Comparison of ENCODE assay signal across 11 cellular contexts in genomic region chr19:29673451-29674371, GRCh38. TPM values are rescaled to one million over a fixed set of nuclear protein-coding genes. Genes with fewer than 3 reads are reported as not detected.
DNase-seq lines count a peak whose midpoint lies in the region; ATAC-seq and TF ChIP-seq lines count a peak whose summit lies in the region.
"Had no signal": no experiment of that assay in that cellular context is flagged by ENCODE, and none has a peak within 500 bp of the region (broad histone marks: within the 10 kb centered on the region; RNA-seq: fewer than 3 reads in every experiment).

No MANE protein-coding gene starts in this region.

- H3K27ac ChIP-seq in stomach (peak overlapping the region in 4 of 5 donors; percentile 33 to 90 (median 60)), trophoblast cell (ENCODE audit: low read depth, low read length) (no peak overlapping the region)
- H3K27ac ChIP-seq: left lung had no signal

- no peak overlapping the region for H2BK5ac ChIP-seq in trophoblast cell (ENCODE audit: low read depth, low read length, poor library complexity)

- no peak overlapping the region for H4K8ac ChIP-seq in trophoblast cell (ENCODE audit: low read depth, low read length)

- H4K91ac ChIP-seq in trophoblast cell (ENCODE audit: low read depth, low read length) = no peak overlapping the region

- H3K79me1 ChIP-seq in trophoblast cell (ENCODE audit: low read length) = peaks cover 6% of the 10 kb centered on the region

- H3K27ac Mint-ChIP-seq in activated naive CD4-positive, alpha-beta T cell treated with anti-CD3 and anti-CD28 coated beads for 36 hours = peak overlapping the region; percentile 96
- peak overlapping the region; percentile 98 for H3K27ac Mint-ChIP-seq in T-helper 17 cell
- peak overlapping the region; percentile 98 to 100 (median 100) for H3K27ac Mint-ChIP-seq in immature natural killer cell

- ATAC-seq in T-helper 17 cell = no peak
- ATAC-seq: left lung, PC-3 had no signal

- H4K12ac ChIP-seq in trophoblast cell (ENCODE audit: low read depth, low read length) = no peak overlapping the region

- peaks cover 41% of the 10 kb centered on the region for H3K36me3 Mint-ChIP-seq in activated naive CD4-positive, alpha-beta T cell treated with anti-CD3 and anti-CD28 coated beads for 36 hours (ENCODE audit: low read depth)
- H3K36me3 Mint-ChIP-seq in T-helper 17 cell (ENCODE audit: low read depth) = peaks cover 2% of the 10 kb centered on the region
- H3K36me3 Mint-ChIP-seq in immature natural killer cell = peaks cover 25 to 61% (median 37%) of the 10 kb centered on the region in 3 donors

- DNase-seq in activated naive CD4-positive, alpha-beta T cell treated with anti-CD3 and anti-CD28 coated beads for 36 hours = no peak
- DNase-seq in activated naive CD4-positive, alpha-beta T cell (lab: John Stamatoyannopoulos, UW) = no peak
- peak in 1 of 3 donors; percentile 38 for DNase-seq in T-helper 17 cell
- DNase-seq in immature natural killer cell = peak in 1 of 3 donors; percentile 28
- no peak for DNase-seq in stomach
- no peak for DNase-seq in trophoblast cell
- no peak for DNase-seq in kidney glomerular epithelial cell (lab: John Stamatoyannopoulos, UW)
- DNase-seq in islet precursor cell = no peak
- DNase-seq: NCI-H345, PC-3 had no signal

- H3K9me3 ChIP-seq in T-helper 17 cell (ENCODE audit: control insufficient read depth, low read length, poor library complexity, severe bottlenecking) = no peaks in the 10 kb centered on the region
- H3K9me3 ChIP-seq in stomach = no peaks in the 10 kb centered on the region
- no peaks in the 10 kb centered on the region for H3K9me3 ChIP-seq in trophoblast cell (ENCODE audit: insufficient read depth, low read depth, low read length)
- H3K9me3 ChIP-seq: left lung had no signal

- 88 to 94% (median 92%) methylated on average over 41 to 57 of the region's 57 CpGs for WGBS in stomach, 5 donors
- WGBS in trophoblast cell (ENCODE audit: extremely low coverage, insufficient coverage, insufficient read length) = no CpG with 5 or more reads among the region's 57 CpGs

- H2BK120ac ChIP-seq in trophoblast cell (ENCODE audit: insufficient read depth, low read length, poor library complexity) = no peak overlapping the region

- H3K4me2 ChIP-seq in trophoblast cell (ENCODE audit: low read length) = no peak overlapping the region

- no peaks in the 10 kb centered on the region for H3K9me3 Mint-ChIP-seq in activated naive CD4-positive, alpha-beta T cell treated with anti-CD3 and anti-CD28 coated beads for 36 hours
- H3K9me3 Mint-ChIP-seq in immature natural killer cell = peaks cover 0 to 2% (median 0%) of the 10 kb centered on the region in 6 donors

- H2AK5ac ChIP-seq in trophoblast cell (ENCODE audit: low read length) = no peak overlapping the region

- intact Hi-C loops in activated naive CD4-positive, alpha-beta T cell treated with anti-CD3 and anti-CD28 coated beads for 36 hours (cut with micrococcal nuclease) = loop anchor here (1.0 to 5.0 kb wide), 4 partner anchors 8 to 269 kb away; partner anchors contain the start of genes PLEKHF1 and URI1
- intact Hi-C loops in stomach (cut with DNase I; ENCODE audit: low total_unique reads) = no loop called here

- no peak for TF ChIP-seq EP300 in stomach (IDR thresholded peaks at IDR 0.05)

- H2BK12ac ChIP-seq in trophoblast cell (ENCODE audit: low read length) = no peak overlapping the region

- H3K14ac ChIP-seq in trophoblast cell (ENCODE audit: low read length) = no peak overlapping the region

- no peak overlapping the region for H3K4me3 ChIP-seq in stomach
- H3K4me3 ChIP-seq in trophoblast cell (ENCODE audit: low read depth, low read length) = no peak overlapping the region
- H3K4me3 ChIP-seq: left lung had no signal

- no peak for TF ChIP-seq POLR2A in stomach (IDR thresholded peaks at IDR 0.05)

- H3K4me3 Mint-ChIP-seq in activated naive CD4-positive, alpha-beta T cell treated with anti-CD3 and anti-CD28 coated beads for 36 hours = peak overlapping the region; percentile 69
- H3K4me3 Mint-ChIP-seq in T-helper 17 cell (peak overlapping the region; percentile 96), immature natural killer cell (peak overlapping the region; percentile 80 to 97 (median 93))

- CTCF ChIA-PET in activated naive CD4-positive, alpha-beta T cell treated with anti-CD3 and anti-CD28 coated beads for 36 hours (lab: Charles Lee) = interaction anchor here (0.6 to 3.9 kb wide), 7 partner anchors 11 to 409 kb away, joined by 3 to 34 read pairs (median 7); no protein-coding TSS in a partner anchor

- no peak overlapping the region for H3K4ac ChIP-seq in trophoblast cell (ENCODE audit: low read depth, low read length)

- peaks cover 43 to 87% (median 75%) of the 10 kb centered on the region in 4 donors for H3K4me1 ChIP-seq in stomach
- peaks cover 6 to 8% of the 10 kb centered on the region in 2 experiments for H3K4me1 ChIP-seq in trophoblast cell (ENCODE audit: control insufficient read depth in 1 of 2, insufficient read depth in 2 of 2, low read length in 2 of 2)

- no peak for TF ChIP-seq CTCF in stomach (IDR thresholded peaks at IDR 0.05)

- H3K27me3 Mint-ChIP-seq in activated naive CD4-positive, alpha-beta T cell treated with anti-CD3 and anti-CD28 coated beads for 36 hours (ENCODE audit: low read depth) = no peaks in the 10 kb centered on the region
- no peaks in the 10 kb centered on the region for H3K27me3 Mint-ChIP-seq in T-helper 17 cell
- H3K27me3 Mint-ChIP-seq in immature natural killer cell (ENCODE audit: low read depth in 3 of 3) = peaks cover 26 to 50% (median 49%) of the 10 kb centered on the region in 3 donors

- H3K27me3 ChIP-seq in stomach = no peaks in the 10 kb centered on the region
- H3K27me3 ChIP-seq in trophoblast cell (ENCODE audit: insufficient read depth, low read length) = no peaks in the 10 kb centered on the region
- H3K27me3 ChIP-seq: left lung had no signal

- H3K36me3 ChIP-seq in stomach (peaks cover 30 to 49% (median 41%) of the 10 kb centered on the region in 4 donors), trophoblast cell (ENCODE audit: control insufficient read depth in 1 of 2, insufficient read depth in 2 of 2, low read length in 2 of 2) (peaks cover 29 to 30% of the 10 kb centered on the region in 2 experiments)

- H3K79me2 ChIP-seq in trophoblast cell (ENCODE audit: control insufficient read depth, insufficient read depth, low read length, poor library complexity) = no peaks in the 10 kb centered on the region

- no peak overlapping the region for H3K23ac ChIP-seq in trophoblast cell (ENCODE audit: low read length)

- no peak overlapping the region for H2AFZ ChIP-seq in trophoblast cell (ENCODE audit: insufficient read depth, low read length, poor library complexity)

- H3K18ac ChIP-seq in trophoblast cell (ENCODE audit: low read length) = no peak overlapping the region

- peaks cover 90% of the 10 kb centered on the region for H3K4me1 Mint-ChIP-seq in activated naive CD4-positive, alpha-beta T cell treated with anti-CD3 and anti-CD28 coated beads for 36 hours (ENCODE audit: low read depth)
- peaks cover 74% of the 10 kb centered on the region for H3K4me1 Mint-ChIP-seq in T-helper 17 cell
- peaks cover 93 to 95% of the 10 kb centered on the region in 2 donors for H3K4me1 Mint-ChIP-seq in immature natural killer cell

- H3K9ac ChIP-seq in trophoblast cell (ENCODE audit: low read length) = no peak overlapping the region

RNA-seq across cellular contexts. Expression of gene PLEKHF1, which starts 8.4 kb away (rescaled TPM):
- total RNA-seq in activated naive CD4-positive, alpha-beta T cell treated with anti-CD3 and anti-CD28 coated beads for 36 hours = 10 to 100 TPM; 20.7 to 21.0 TPM
- total RNA-seq in T-helper 17 cell (10 to 100 TPM; 13.5 to 20.7 TPM), stomach (10 to 100 TPM in 1 of 5 donors, 1 to 10 TPM in 4; 1.8 to 13.6 (median 6.1) TPM)
- polyA plus RNA-seq in immature natural killer cell (100 to 1,000 TPM; 107 to 244 (median 141) TPM), stomach (1 to 10 TPM; 5.2 to 8.4 (median 6.7) TPM)
- 37.2 and 41.2 TPM in 2 replicates for polyA plus RNA-seq in trophoblast cell (2013)

RNA-seq across cellular contexts. Expression of gene C19orf12, which starts 41.4 kb away (rescaled TPM):
- total RNA-seq in activated naive CD4-positive, alpha-beta T cell treated with anti-CD3 and anti-CD28 coated beads for 36 hours = 10 to 100 TPM; 21.6 to 24.3 TPM
- 10 to 100 TPM; 16.6 to 18.6 TPM for total RNA-seq in T-helper 17 cell
- polyA plus RNA-seq in immature natural killer cell = 10 to 100 TPM; 32.4 to 68.3 (median 60.3) TPM
- total RNA-seq in stomach = 10 to 100 TPM in 4 of 5 donors, 1 to 10 TPM in 1; 4.6 to 67.2 (median 33.0) TPM
- polyA plus RNA-seq in stomach = 10 to 100 TPM in 2 of 3 donors, 1 to 10 TPM in 1; 9.9 to 15.3 (median 13.7) TPM
- polyA plus RNA-seq in trophoblast cell (2013) = 17.9 and 18.2 TPM in 2 replicates
